Comparison of ENCODE assay signal across 8 cellular contexts in the genomic region with DNA sequence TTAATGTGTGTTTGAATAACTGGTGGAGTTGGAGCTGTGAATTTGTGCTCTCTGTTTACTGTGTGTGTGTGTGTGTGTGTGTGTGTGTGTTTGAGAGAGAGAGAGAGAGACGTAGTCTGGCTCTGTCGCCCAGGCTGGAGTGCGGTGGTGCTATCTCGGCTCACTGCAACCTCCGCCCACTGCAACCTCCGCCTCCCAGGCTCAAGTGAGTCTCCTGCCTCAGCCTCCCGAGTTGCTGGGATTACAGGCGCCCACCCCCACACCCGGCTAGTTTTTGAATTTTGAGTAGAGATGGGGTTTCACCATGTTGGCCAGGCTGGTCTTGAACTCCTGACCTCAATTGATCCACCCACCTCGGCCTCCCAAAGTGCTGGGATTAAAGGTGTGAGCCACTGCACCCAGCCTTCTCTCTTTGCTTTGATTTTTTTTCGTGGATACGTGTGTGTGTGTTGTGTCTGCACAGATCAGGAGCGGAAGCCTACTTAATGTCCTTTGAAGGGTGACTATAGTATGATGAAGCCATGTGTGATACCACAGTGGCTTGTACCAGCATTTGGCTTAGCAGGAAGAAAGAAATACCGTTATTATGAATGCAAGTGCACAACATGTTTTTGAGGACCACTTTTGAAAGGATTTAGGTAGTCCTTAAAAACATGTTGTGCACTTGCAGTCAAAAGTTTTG. TPM values are rescaled to one million over a fixed set of nuclear protein-coding genes. Genes with fewer than 3 reads are reported as not detected.
A peak's percentile ranks its signal among the peaks of the same experiment; 100 is the strongest.
DNase-seq lines count a peak whose midpoint lies in the region; ATAC-seq, FAIRE-seq and TF ChIP-seq lines count a peak whose summit lies in the region.
"Not testable (repeated sequence)": the region's sequence is repeated elsewhere in the genome, so short reads cannot be mapped to it uniquely, and the experiment has no call there.

No MANE protein-coding gene starts in this region.

- H3K27ac ChIP-seq in Peyer's patch (peak overlapping the region; percentile 73 to 96 (median 82)), heart right ventricle (peak overlapping the region in 7 of 10 donors; percentile 67 to 89 (median 83)), transverse colon (peak overlapping the region; percentile 82 to 92 (median 88))
- H3K27ac ChIP-seq in GM12878 (ENCODE audit: control insufficient read depth, insufficient read depth), result not testable (repeated sequence)

- in situ Hi-C loops in GM12878 (cut with MboI), result not testable (repeated sequence)
- in situ Hi-C loops in transverse colon (cut with MboI; ENCODE audit: low pct_ligation_motif_present in 1 of 4, low pct_unique_long_range_greater_than_20kb in 1 of 4, low sequenced_read_pairs in 3 of 4), result loop anchor here in 1 of 4 donors (10.0 kb wide), 1 partner anchor 65 kb away; no protein-coding TSS in a partner anchor

- not testable (repeated sequence) for TF ChIP-seq POLR2A in Peyer's patch (IDR thresholded peaks at IDR 0.05); GM12878 (IDR thresholded peaks at IDR 0.05; ENCODE audit: low read depth, low read length); transverse colon (IDR thresholded peaks at IDR 0.05)

- RAD21 ChIA-PET in GM12878 (lab: Charles Lee; ENCODE audit: unreplicated experiment), result interaction anchor here (0.6 to 0.7 kb wide), 2 partner anchors 21 to 1323 kb away, joined by 3 read pairs; no protein-coding TSS in a partner anchor

- H3K9me3 Mint-ChIP-seq in natural killer cell, result not testable (repeated sequence)

- not testable (repeated sequence) for TF ChIP-seq EP300 in GM12878 (IDR thresholded peaks at IDR 0.05; ENCODE audit: borderline replicate concordance in 1 of 2, control insufficient read depth in 1 of 2, low read depth in 2 of 2, low read length in 2 of 2); transverse colon (IDR thresholded peaks at IDR 0.05; ENCODE audit: low read depth)

- H3K9ac ChIP-seq in GM12878 (ENCODE audit: control insufficient read depth, insufficient read depth, low read length), result not testable (repeated sequence)

- not testable (repeated sequence) for H3K27me3 Mint-ChIP-seq in natural killer cell (ENCODE audit: low read depth in 2 of 2)

- not testable (repeated sequence) for TF ChIP-seq CTCF in GM12865 (IDR thresholded peaks at IDR 0.05; ENCODE audit: insufficient read depth, low read depth, low read length, missing control alignments); Peyer's patch (IDR thresholded peaks at IDR 0.05); GM12878 (IDR thresholded peaks at IDR 0.05 in 2 of 3, conservative IDR thresholded peaks at IDR 0.05 in 1 of 3; ENCODE audit: control insufficient read depth in 2 of 3, extremely low read depth in 1 of 3, insufficient read depth in 1 of 3, low read depth in 3 of 3, low read length in 3 of 3); heart right ventricle (IDR thresholded peaks at IDR 0.05); natural killer cell (IDR thresholded peaks at IDR 0.05); transverse colon (IDR thresholded peaks at IDR 0.05)

- SMC1A ChIA-PET in GM12878 (lab: Charles Lee; ENCODE audit: uncharacterized antibody, unreplicated experiment), result interaction anchor here (1.0 kb wide), 1 partner anchor 76 kb away, joined by 3 read pairs; no protein-coding TSS in a partner anchor

- CTCF ChIA-PET in GM12878 (lab: Yijun Ruan, JAX), result not testable (repeated sequence)

- TF ChIP-seq RAD21 in GM12878 (IDR thresholded peaks at IDR 0.05; ENCODE audit: insufficient read depth, low read depth, low read length), result not testable (repeated sequence)

- BruUV-seq in GM12878 (replicated peaks; lab: Mats Ljungman, UMichigan), result not testable (repeated sequence)

- not testable (repeated sequence) for H4K20me1 ChIP-seq in GM12878 (ENCODE audit: control insufficient read depth, insufficient read depth)

- H3K4me2 ChIP-seq in GM12878 (ENCODE audit: control insufficient read depth, insufficient read depth), result peak overlapping the region; percentile 100

- not testable (repeated sequence) for H3K79me2 ChIP-seq in GM12878 (ENCODE audit: control insufficient read depth, insufficient read depth, low read length)

- peaks cover 55 to 72% of the 10 kb centered on the region in 2 donors for H3K4me1 Mint-ChIP-seq in natural killer cell

- H3K4me3 ChIP-seq in GM12865 (ENCODE audit: low read depth, low read length), result peak overlapping the region; percentile 89
- H3K4me3 ChIP-seq in Peyer's patch, result peak overlapping the region; percentile 51 to 82 (median 63)
- H3K4me3 ChIP-seq in GM12878, result peak overlapping the region; percentile 87; the same call in 1 of the 2 replicates
- H3K4me3 ChIP-seq in heart right ventricle, result peak overlapping the region in 9 of 10 donors; percentile 56 to 86 (median 69)
- H3K4me3 ChIP-seq in transverse colon, result peak overlapping the region in 3 of 4 donors; percentile 46 to 57 (median 56)

- not testable (repeated sequence) for H3K36me3 Mint-ChIP-seq in natural killer cell

- H3K4me3 Mint-ChIP-seq in natural killer cell, result peak overlapping the region; percentile 91

- H3K4me1 ChIP-seq in Peyer's patch (peaks cover 0 to 32% (median 0%) of the 10 kb centered on the region in 4 donors), heart right ventricle (peaks cover 0 to 44% (median 16%) of the 10 kb centered on the region in 9 donors), transverse colon (peaks cover 0 to 45% (median 15%) of the 10 kb centered on the region in 4 donors)
- not testable (repeated sequence) for H3K4me1 ChIP-seq in GM12878 (ENCODE audit: control insufficient read depth, insufficient read depth, low read length)

- FAIRE-seq in GM12878 (lab: Jason Lieb, UNC), result not testable (repeated sequence)

- WGBS in GM12878 (ENCODE audit: insufficient coverage, insufficient replicate concordance, low lambda C conversion rate, missing lambda C conversion rate), result 39% methylated on average over 14 of the region's 14 CpGs
- 47 to 54% methylated on average over 14 of the region's 14 CpGs for WGBS in heart right ventricle, 2 donors
- 42 to 70% methylated on average over 4 to 11 of the region's 14 CpGs for WGBS in transverse colon (ENCODE audit: low coverage in 1 of 2), 2 donors

- peak overlapping the region; percentile 88 for H2AFZ ChIP-seq in GM12878 (ENCODE audit: control insufficient read depth, low read depth, low read length)

- POLR2A ChIA-PET in GM12878 (lab: Charles Lee), result not testable (repeated sequence)

- DNase-seq in GM12865 (ENCODE audit: low read depth); GM12878 (ENCODE audit: low read depth, low spot score); heart right ventricle: not testable (repeated sequence)
- peak; percentile 34 to 75 (median 53) for DNase-seq in Peyer's patch
- DNase-seq in activated CD8-positive, alpha-beta memory T cell treated with anti-CD3 and anti-CD28 coated beads, Interleukin-2, amount 50 U/mL, for 48 hours, result peak; percentile 74
- peak; percentile 49 for DNase-seq in natural killer cell
- DNase-seq in stimulated activated CD4-positive, alpha-beta T cell treated with anti-CD3 and anti-CD28 coated beads, Interleukin-2, amount 100 ng/mL, for 24 hours, result peak; percentile 39 to 61
- DNase-seq in transverse colon, result peak; percentile 55

- not testable (repeated sequence) for H3K9me3 ChIP-seq in Peyer's patch; GM12878 (replicated peaks; ENCODE audit: control insufficient read depth, insufficient read depth, low read length); heart right ventricle; transverse colon

- ATAC-seq in GM12878, result peak; percentile 6; the same call in 2 of the 3 replicates
- peak in 1 of 8 donors; percentile 13 for ATAC-seq in heart right ventricle
- peak; percentile 39 to 65 (median 39) for ATAC-seq in natural killer cell

- H3K27ac Mint-ChIP-seq in natural killer cell, result peak overlapping the region; percentile 91 to 97

- intact Hi-C loops in GM12878 (cut with micrococcal nuclease; ENCODE audit: unreplicated experiment), result loop anchor here (2.0 kb wide), 2 partner anchors 29 to 73 kb away; no protein-coding TSS in a partner anchor
- intact Hi-C loops in heart right ventricle (cut with DNase I), result loop anchor here in 5 of 10 donors (2.0 to 10.0 kb wide), 5 partner anchors 37 to 72 kb away; a partner anchor contains a TSS
- intact Hi-C loops in natural killer cell (cut with micrococcal nuclease), result loop anchor here (1.0 to 10.0 kb wide), 3 partner anchors 28 to 335 kb away; a partner anchor contains a TSS
- intact Hi-C loops in transverse colon (cut with DNase I; ENCODE audit: low total_unique reads), result not testable (repeated sequence)

- H3K36me3 ChIP-seq in Peyer's patch; GM12878 (ENCODE audit: control insufficient read depth in 2 of 2, insufficient read depth in 2 of 2, low read length in 1 of 2); heart right ventricle; transverse colon: not testable (repeated sequence)

- H3K27me3 ChIP-seq in Peyer's patch; GM12878 (replicated peaks in 1 of 2; ENCODE audit: control insufficient read depth in 2 of 2, insufficient read depth in 2 of 2, low read length in 1 of 2); heart right ventricle; transverse colon: not testable (repeated sequence)

RNA-seq across cellular contexts. Expression of a gene that starts 1.5 kb away (rescaled TPM):
- total RNA-seq in Peyer's patch (10 to 100 TPM in 3 of 4 donors, 1 to 10 TPM in 1; 1.7 to 19.6 (median 16.1) TPM), GM12878 (2014; rRNA removed) (2.7 and 3.5 TPM in 2 replicates), GM12878 (2014; rRNA removed; fragmentation: Illumina TruSeq; extraction: Trizol) (3.6 and 3.7 TPM in 2 replicates), GM12878 (2021) (3.9 and 4.1 TPM in 2 replicates), heart right ventricle (1 to 10 TPM in 9 of 10 donors, under 1 TPM in 1; 0.92 to 7.7 (median 2.4) TPM), natural killer cell (100 to 1,000 TPM in 1 of 3 donors, 10 to 100 TPM in 2; 74.7 to 105 (median 96.7) TPM), transverse colon (10 to 100 TPM in 2 of 4 donors, 1 to 10 TPM in 2; 7.9 to 12.1 (median 10.3) TPM)
- 1.6 and 1.9 TPM in 2 replicates for total RNA-seq in GM12878 (2013; cell fraction: nucleolus; rRNA removed)
- polyA plus RNA-seq in GM12878 (2011; ENCODE audit: low read depth), result 0.64 TPM
- polyA plus RNA-seq in GM12878 (2011; rRNA removed) (0.87 and 1.3 TPM in 2 replicates), GM12878 (2014; fragmentation: Illumina TruSeq; extraction: Trizol) (3.3 and 6.6 TPM in 2 replicates), GM12878 (2014; fragmentation: Nextera tagmentation; extraction: Ambion mirVana) (1 to 10 TPM in 1 of 2 experiments, under 1 TPM in 1; 0.79 to 1.3 TPM), GM12878 (2014; rRNA removed) (2.3 and 2.8 TPM in 2 replicates), GM12878 (2016; fragmentation: Nextera tagmentation; extraction: Ambion mirVana) (1 to 10 TPM; 3.1 to 3.4 TPM), heart right ventricle (1 to 10 TPM; 2.7 to 5.1 TPM)
- polyA plus RNA-seq in GM12878 (2011; cell fraction: cytosol; rRNA removed), result 0.45 and 0.54 TPM in 2 replicates
- polyA plus RNA-seq in GM12878 (2011; cell fraction: nucleus; rRNA removed), result 0.25 and 0.30 TPM in 2 replicates
- 0.89 and 0.98 TPM in 2 replicates for polyA plus RNA-seq in GM12878 (2012)
- 0.57 and 0.95 TPM in 2 replicates for polyA minus RNA-seq in GM12878 (2011; rRNA and poly(A)+ RNA removed)
- 0.13 and 0.21 TPM in 2 replicates for polyA minus RNA-seq in GM12878 (2011; cell fraction: cytosol; rRNA and poly(A)+ RNA removed)
- polyA minus RNA-seq in GM12878 (2011; cell fraction: nucleus; rRNA and poly(A)+ RNA removed), result 0.12 and 0.19 TPM in 2 replicates
